Comparison of ENCODE assay signal across 8 cellular contexts in genomic region chr15:65856821-65857455, GRCh38. TPM values are rescaled to one million over a fixed set of nuclear protein-coding genes. Genes with fewer than 3 reads are reported as not detected.
A peak's percentile ranks its signal among the peaks of the same experiment; 100 is the strongest.
DNase-seq lines count a peak whose midpoint lies in the region; ATAC-seq and TF ChIP-seq lines count a peak whose summit lies in the region.

No MANE protein-coding gene starts in this region.

- no peak overlapping the region for H4K8ac ChIP-seq in mesenchymal stem cell (ENCODE audit: low read length)

- DNase-seq in MG63 (peak; percentile 56), colonic mucosa (peak; percentile 86), mesenchymal stem cell (peak; percentile 68)
- DNase-seq in activated CD4-positive, alpha-beta T cell treated with anti-CD3 and anti-CD28 coated beads for 24 hours (ENCODE audit: low read depth in 2 of 2) = peak; percentile 69 to 74
- peak; percentile 56 to 77 for DNase-seq in stimulated activated CD8-positive, alpha-beta memory T cell treated with anti-CD3 and anti-CD28 coated beads, Interleukin-4, amount 100 ng/mL, for 4 hours (ENCODE audit: low read depth in 2 of 2, low spot score in 1 of 2)

- peak; percentile 1 for TF ChIP-seq CTCF in GM12801 (IDR thresholded peaks at IDR 0.05; ENCODE audit: extremely low read depth, insufficient read length)
- peak; percentile 90 for TF ChIP-seq CTCF in colonic mucosa (IDR thresholded peaks at IDR 0.05)

- intact Hi-C loops in colonic mucosa (cut with DNase I) = loop anchor here (2.0 kb wide), 1 partner anchor 218 kb away; no protein-coding TSS in a partner anchor

- H3K9me3 ChIP-seq in MG63 = no peaks in the 10 kb centered on the region
- H3K9me3 ChIP-seq in colonic mucosa = no peaks in the 10 kb centered on the region
- no peaks in the 10 kb centered on the region for H3K9me3 ChIP-seq in mesenchymal stem cell (ENCODE audit: control insufficient read depth, low read length)

- H2BK15ac ChIP-seq in mesenchymal stem cell (ENCODE audit: low read depth, poor library complexity, severe bottlenecking) = no peak overlapping the region

- no peak overlapping the region for H3K4ac ChIP-seq in mesenchymal stem cell (ENCODE audit: low read depth in 1 of 2, low read length in 2 of 2)

- H2AK5ac ChIP-seq in mesenchymal stem cell (ENCODE audit: low read length, severe bottlenecking) = no peak overlapping the region

- H3K27ac ChIP-seq in colonic mucosa (no peak overlapping the region), mesenchymal stem cell (ENCODE audit: low read length, poor library complexity, severe bottlenecking) (no peak overlapping the region)

- 72% methylated on average over 10 of the region's 12 CpGs for WGBS in mesenchymal stem cell

- H3K4me1 ChIP-seq in colonic mucosa (no peaks in the 10 kb centered on the region), mesenchymal stem cell (ENCODE audit: control insufficient read depth, insufficient read depth, low read depth, low read length) (no peaks in the 10 kb centered on the region)

- H3K18ac ChIP-seq in mesenchymal stem cell (ENCODE audit: low read depth in 1 of 2, low read length in 2 of 2) = no peak overlapping the region

- H2BK120ac ChIP-seq in mesenchymal stem cell (ENCODE audit: low read depth, low read length) = no peak overlapping the region

- H2BK5ac ChIP-seq in mesenchymal stem cell (ENCODE audit: low read depth, low read length, poor library complexity, severe bottlenecking) = no peak overlapping the region

- H3K9ac ChIP-seq in colonic mucosa (ENCODE audit: low read depth in 2 of 2, low read length in 2 of 2) = no peak overlapping the region
- no peak overlapping the region for H3K9ac ChIP-seq in mesenchymal stem cell (ENCODE audit: low read length)

- no peak overlapping the region for H4K91ac ChIP-seq in mesenchymal stem cell (ENCODE audit: low read length)

- no peak overlapping the region for H2BK12ac ChIP-seq in mesenchymal stem cell (ENCODE audit: low read length in 2 of 2)

- no peak overlapping the region for H3K14ac ChIP-seq in mesenchymal stem cell (ENCODE audit: low read length in 2 of 2)

- H3K36me3 ChIP-seq in MG63 (no peaks in the 10 kb centered on the region), colonic mucosa (no peaks in the 10 kb centered on the region), mesenchymal stem cell (ENCODE audit: control insufficient read depth in 1 of 2, insufficient read depth in 2 of 2, low read depth in 1 of 2, low read length in 2 of 2) (no peaks in the 10 kb centered on the region)

- no peak overlapping the region for H3K4me3 ChIP-seq in MG63
- no peak overlapping the region for H3K4me3 ChIP-seq in colonic mucosa
- H3K4me3 ChIP-seq in mesenchymal stem cell (ENCODE audit: insufficient read depth in 1 of 2, low read depth in 1 of 2, low read length in 2 of 2) = no peak overlapping the region

- no peaks in the 10 kb centered on the region for H3K79me1 ChIP-seq in mesenchymal stem cell (replicated peaks; ENCODE audit: low read length, poor library complexity, severe bottlenecking)

- no peak overlapping the region for H3K23ac ChIP-seq in mesenchymal stem cell (ENCODE audit: low read length in 2 of 2)

- peaks cover 2% of the 10 kb centered on the region for H3K27me3 ChIP-seq in MG63
- H3K27me3 ChIP-seq in colonic mucosa = no peaks in the 10 kb centered on the region
- no peaks in the 10 kb centered on the region for H3K27me3 ChIP-seq in mesenchymal stem cell (ENCODE audit: control insufficient read depth in 1 of 2, insufficient read depth in 1 of 2, low read length in 2 of 2)

- ATAC-seq in HG03439 (IDR thresholded peaks at IDR 0.05; ENCODE audit: unreplicated experiment) (no peak), GM21529 (IDR thresholded peaks at IDR 0.05; ENCODE audit: unreplicated experiment) (no peak)

- H3K4me2 ChIP-seq in mesenchymal stem cell (ENCODE audit: low read length, poor library complexity, severe bottlenecking) = no peak overlapping the region

- no peak overlapping the region for H2AFZ ChIP-seq in mesenchymal stem cell (ENCODE audit: low read depth, low read length)

RNA-seq across cellular contexts. Expression of gene RAB11A, which starts 12.4 kb away (rescaled TPM):
- 306 and 514 TPM in 2 replicates for total RNA-seq in MG63 (2014; rRNA removed; shearing (Covaris generic); ENCODE audit: low replicate concordance)
- 100 to 1,000 TPM; 299 to 377 TPM for total RNA-seq in colonic mucosa
- polyA plus RNA-seq in mesenchymal stem cell (2013, experiment 1 of 2) = 289 TPM
- polyA plus RNA-seq in mesenchymal stem cell (2013, experiment 2 of 2) = 300 TPM
